8 cellular contexts compared by ENCODE assay signal in genomic region chr12:131206630-131207029, GRCh38.
A peak's percentile ranks its signal among the peaks of the same experiment; 100 is the strongest.
DNase-seq lines count a peak whose midpoint lies in the region; TF ChIP-seq lines count a peak whose summit lies in the region.
"Not testable (repeated sequence)": the region's sequence is repeated elsewhere in the genome, so short reads cannot be mapped to it uniquely, and the experiment has no call there.

No MANE protein-coding gene starts in this region.

- H3K4me3 ChIP-seq in spleen, vagina: not testable (repeated sequence)

- not testable (repeated sequence) for H3K9me3 Mint-ChIP-seq in chondrocyte (ENCODE audit: low read depth); osteocyte (ENCODE audit: unreplicated experiment); type B pancreatic cell

- not testable (repeated sequence) for H3K9me3 ChIP-seq in spleen, vagina

- TF ChIP-seq CTCF in chondrocyte (IDR thresholded peaks at IDR 0.05); osteocyte (IDR thresholded peaks at IDR 0.05); spleen (IDR thresholded peaks at IDR 0.05 in 8 of 11, conservative IDR thresholded peaks at IDR 0.05 in 3 of 11); type B pancreatic cell (conservative IDR thresholded peaks at IDR 0.05); vagina (IDR thresholded peaks at IDR 0.05): not testable (repeated sequence)

- not testable (repeated sequence) for H3K27ac Mint-ChIP-seq in chondrocyte (ENCODE audit: unreplicated experiment); osteocyte (ENCODE audit: unreplicated experiment); type B pancreatic cell

- WGBS in spleen, 5 donors: 75 to 100% (median 84%) methylated on average over 1 to 7 of the region's 10 CpGs; no CpG with 5 or more reads in 1 of the 5 donors

- H3K36me3 ChIP-seq in spleen, vagina: not testable (repeated sequence)

- peaks cover 0 to 44% (median 0%) of the 10 kb centered on the region in 7 donors for H3K27me3 ChIP-seq in spleen (replicated peaks in 1 of 7)
- not testable (repeated sequence) for H3K27me3 ChIP-seq in vagina

- intact Hi-C loops in spleen (cut with DNase I; ENCODE audit: low total_unique reads); vagina (cut with DNase I): not testable (repeated sequence)

- peak; percentile 35 for DNase-seq in activated CD8-positive, alpha-beta memory T cell treated with anti-CD3 and anti-CD28 coated beads for 24 hours
- DNase-seq in activated effector memory CD4-positive, alpha-beta T cell treated with anti-CD3 and anti-CD28 coated beads, Interleukin-2, amount 50 U/mL, for 16 hours: peak; percentile 33
- DNase-seq in chondrocyte (ENCODE audit: low spot score) (peak; percentile 47), islet precursor cell (peak; percentile 24), osteocyte (ENCODE audit: extremely low spot score, unreplicated experiment) (peak; percentile 82), spleen (peak; percentile 70), type B pancreatic cell (ENCODE audit: extremely low spot score, unreplicated experiment) (peak; percentile 57), vagina (ENCODE audit: extremely low spot score in 2 of 2) (peak; percentile 28 to 71)

- H3K27ac ChIP-seq in spleen, vagina: not testable (repeated sequence)

- not testable (repeated sequence) for H3K27me3 Mint-ChIP-seq in chondrocyte (ENCODE audit: low read depth); osteocyte (ENCODE audit: unreplicated experiment); type B pancreatic cell

- not testable (repeated sequence) for H3K36me3 Mint-ChIP-seq in chondrocyte (ENCODE audit: low read depth); osteocyte (ENCODE audit: unreplicated experiment); type B pancreatic cell

- not testable (repeated sequence) for TF ChIP-seq POLR2A in spleen (IDR thresholded peaks at IDR 0.05); vagina (IDR thresholded peaks at IDR 0.05)

- not testable (repeated sequence) for H3K4me3 Mint-ChIP-seq in chondrocyte (ENCODE audit: unreplicated experiment); osteocyte (ENCODE audit: unreplicated experiment); type B pancreatic cell

- H3K4me1 ChIP-seq in spleen, vagina: not testable (repeated sequence)

- H3K4me1 Mint-ChIP-seq in chondrocyte (ENCODE audit: low read depth); osteocyte (ENCODE audit: unreplicated experiment); type B pancreatic cell (ENCODE audit: unreplicated experiment): not testable (repeated sequence)

Comparison
In these comparisons a context has a peak if more than half of its experiments do, and no peak if none do; other contexts are left out.
1. DNase-seq: peak in every context shown above with its lines; median percentile 82 in osteocyte; 70 in spleen; 57 in type B pancreatic cell; 50 in vagina; 47 in chondrocyte; 35 in activated CD8-positive, alpha-beta memory T cell treated with anti-CD3 and anti-CD28 coated beads for 24 hours; 33 in activated effector memory CD4-positive, alpha-beta T cell treated with anti-CD3 and anti-CD28 coated beads, Interleukin-2, amount 50 U/mL, for 16 hours; 24 in islet precursor cell.